In the genomic region with DNA sequence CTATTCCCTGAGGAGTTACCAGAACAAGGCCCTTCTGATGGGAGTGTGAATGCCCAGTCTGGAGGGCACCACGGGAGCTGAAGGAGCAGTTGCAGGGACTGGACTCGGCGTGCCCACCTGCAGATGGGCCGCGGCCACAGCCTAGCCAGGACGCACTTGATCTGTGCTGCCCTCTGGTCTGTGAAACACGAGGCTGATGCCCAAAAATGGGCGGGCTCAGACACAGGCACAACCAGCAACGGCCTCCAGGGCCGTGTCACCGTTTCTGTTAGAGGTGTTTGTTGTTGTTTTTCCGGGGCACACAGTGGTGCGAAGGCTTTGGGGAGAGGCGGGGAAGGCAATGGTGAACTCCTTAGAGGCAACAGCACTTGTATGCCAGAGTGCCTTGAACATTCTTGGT, we compare ENCODE assay signal across 16 cellular contexts.
DNase-seq lines count a peak whose midpoint lies in the region; ATAC-seq, FAIRE-seq and TF ChIP-seq lines count a peak whose summit lies in the region.
"Had no signal": no experiment of that assay in that cellular context is flagged by ENCODE, and none has a peak within 500 bp of the region (broad histone marks: within the 10 kb centered on the region; RNA-seq: fewer than 3 reads in every experiment).

No MANE protein-coding gene starts in this region.

- H3K56ac ChIP-seq in IMR-90 (ENCODE audit: extremely low read depth, insufficient read depth, low read length): no peak overlapping the region

- H4K8ac ChIP-seq in IMR-90 (ENCODE audit: low read depth in 2 of 2, low read length in 2 of 2): no peak overlapping the region

- H3K27ac ChIP-seq in HEK293 (ENCODE audit: extremely low read depth, low read depth, low read length) (no peak overlapping the region), IMR-90 (ENCODE audit: insufficient read depth, low read length) (no peak overlapping the region), kidney (ENCODE audit: low read depth in 2 of 2, low read length in 2 of 2) (no peak overlapping the region), sigmoid colon (no peak overlapping the region)
- H3K27ac ChIP-seq: A549, C4-2B, GM23248 had no signal

- H3K4me3 ChIP-seq in HEK293 (ENCODE audit: low read depth, low read length): no peak overlapping the region
- no peak overlapping the region for H3K4me3 ChIP-seq in IMR-90 (ENCODE audit: insufficient read depth, low read depth, low read length)
- H3K4me3 ChIP-seq in kidney (ENCODE audit: low read length in 2 of 2): no peak overlapping the region
- no peak overlapping the region for H3K4me3 ChIP-seq in sigmoid colon
- H3K4me3 ChIP-seq: A549, GM12878, GM23248 had no signal

- H3K14ac ChIP-seq in IMR-90 (replicated peaks; ENCODE audit: low read depth, low read length): no peak overlapping the region

- no peak for TF ChIP-seq CTCF in HEK293 (tag by site-specific recombination; IDR thresholded peaks at IDR 0.05)
- TF ChIP-seq CTCF in IMR-90 (conservative IDR thresholded peaks at IDR 0.05; ENCODE audit: low read depth, low read length): no peak
- TF ChIP-seq CTCF in kidney (IDR thresholded peaks at IDR 0.05; ENCODE audit: borderline replicate concordance, extremely low read depth, insufficient read depth): no peak
- TF ChIP-seq CTCF in sigmoid colon (IDR thresholded peaks at IDR 0.05): no peak

- H3K4me2 ChIP-seq in IMR-90 (ENCODE audit: low read depth, low read length): no peak overlapping the region
- H3K4me2 ChIP-seq: A549 had no signal

- no peak overlapping the region for H2BK120ac ChIP-seq in IMR-90 (ENCODE audit: low read depth, low read length)

- H3K23ac ChIP-seq in IMR-90 (ENCODE audit: low read depth, low read length): no peak overlapping the region

- H3K4ac ChIP-seq in IMR-90 (ENCODE audit: low read depth, low read length): no peak overlapping the region

- WGBS in IMR-90 (ENCODE audit: extremely low coverage in 2 of 2, insufficient read length in 1 of 2), 2 experiments: 87% methylated on average over 8 of the region's 14 CpGs; no CpG with 5 or more reads in 1 of the 2 experiments
- WGBS in sigmoid colon, 2 donors: 86 to 89% methylated on average over 14 of the region's 14 CpGs

- no peak overlapping the region for H2BK5ac ChIP-seq in IMR-90 (ENCODE audit: low read depth, low read length, poor library complexity, severe bottlenecking)

- H4K20me1 ChIP-seq in IMR-90 (ENCODE audit: insufficient read depth, low read length): no peaks in the 10 kb centered on the region

- BruUV-seq in IMR-90 (replicated peaks; lab: Mats Ljungman, UMichigan): no TSS peak

- no peak overlapping the region for H4K91ac ChIP-seq in IMR-90 (ENCODE audit: insufficient read depth, low read depth, low read length)

- POLR2A ChIA-PET in HEK293 (lab: Yijun Ruan, JAX) (no interaction called here), IMR-90 (lab: Charles Lee; ENCODE audit: unreplicated experiment) (no interaction called here)

- no peak overlapping the region for H2AFZ ChIP-seq in IMR-90 (replicated peaks; ENCODE audit: low read length, poor library complexity)
- H2AFZ ChIP-seq: GM23248 had no signal

- in situ Hi-C loops in IMR-90 (cut with MboI; ENCODE audit: low sequenced_read_pairs): no loop called here

- no peak for TF ChIP-seq EP300 in sigmoid colon (IDR thresholded peaks at IDR 0.05)

- CTCF ChIA-PET in HEK293 (lab: Yijun Ruan, JAX): no interaction called here
- CTCF ChIA-PET in IMR-90 (lab: Yijun Ruan, JAX): no interaction called here

- no peak for FAIRE-seq in kidney (lab: Jason Lieb, UNC)
- FAIRE-seq: A549, GM12878, GM18507 had no signal

- no peak for ATAC-seq in IMR-90 (ENCODE audit: low read depth)
- ATAC-seq: A549, GM12878 had no signal

- H3K18ac ChIP-seq in IMR-90 (ENCODE audit: low read depth, low read length): no peak overlapping the region

- H3K9ac ChIP-seq in IMR-90 (ENCODE audit: low read depth, low read length) (no peak overlapping the region), kidney (ENCODE audit: low read length in 2 of 2) (no peak overlapping the region)
- H3K9ac ChIP-seq: GM23248 had no signal

- H2AK9ac ChIP-seq in IMR-90 (replicated peaks; ENCODE audit: low read depth, low read length, poor library complexity): peak overlapping the region; percentile 8

- DNase-seq in IMR-90: no peak
- DNase-seq in kidney: peak; percentile 48
- DNase-seq in sigmoid colon: peak; percentile 35
- DNase-seq in mesenteric fat pad (ENCODE audit: low spot score): no peak
- DNase-seq in NCI-H524 (lab: John Stamatoyannopoulos, UW): no peak
- DNase-seq in erythroblast (lab: John Stamatoyannopoulos, UW): no peak
- DNase-seq: BE2C; CD4-positive, alpha-beta memory T cell; DMS79; GM23248; H7 had no signal

- H3K9me1 ChIP-seq in IMR-90 (ENCODE audit: insufficient read depth, low read length): no peaks in the 10 kb centered on the region

- H3K79me1 ChIP-seq in IMR-90 (ENCODE audit: low read depth in 1 of 2, low read length in 2 of 2): no peaks in the 10 kb centered on the region

- no peaks in the 10 kb centered on the region for H3K27me3 ChIP-seq in IMR-90 (ENCODE audit: control insufficient read depth, insufficient read depth, low read length)
- no peaks in the 10 kb centered on the region for H3K27me3 ChIP-seq in sigmoid colon
- H3K27me3 ChIP-seq: BE2C had no signal

- no peaks in the 10 kb centered on the region for H3K4me1 ChIP-seq in HEK293 (ENCODE audit: control insufficient read depth, insufficient read depth, low read length)
- H3K4me1 ChIP-seq in IMR-90 (ENCODE audit: control insufficient read depth, insufficient read depth, low read length): no peaks in the 10 kb centered on the region
- H3K4me1 ChIP-seq in kidney (ENCODE audit: control insufficient read depth in 1 of 2, insufficient read depth in 1 of 2, low read depth in 1 of 2, low read length in 2 of 2): peaks cover 0 to 10% of the 10 kb centered on the region in 2 donors
- peaks cover 0 to 14% (median 8%) of the 10 kb centered on the region in 4 donors for H3K4me1 ChIP-seq in sigmoid colon
- H3K4me1 ChIP-seq: A549, BE2C had no signal

- H2AK5ac ChIP-seq in IMR-90 (ENCODE audit: low read depth, low read length): no peak overlapping the region

- no peak overlapping the region for H2BK15ac ChIP-seq in IMR-90 (ENCODE audit: low read depth, low read length)

- intact Hi-C loops in IMR-90 (cut with micrococcal nuclease): no loop called here
- intact Hi-C loops in kidney (cut with DNase I): no loop called here
- intact Hi-C loops in sigmoid colon (cut with DNase I): no loop called here

- no peak for TF ChIP-seq RAD21 in IMR-90 (IDR thresholded peaks at IDR 0.05; ENCODE audit: low read length)

- TF ChIP-seq POLR2A in IMR-90 (IDR thresholded peaks at IDR 0.05; ENCODE audit: low read depth, low read length): no peak
- no peak for TF ChIP-seq POLR2A in sigmoid colon (IDR thresholded peaks at IDR 0.05)
- no peak for TF ChIP-seq POLR2A in erythroblast (IDR thresholded peaks at IDR 0.05; ENCODE audit: low read length)

- H3K9me3 ChIP-seq in HEK293 (ENCODE audit: control insufficient read depth, insufficient read depth, low read depth, low read length) (no peaks in the 10 kb centered on the region), IMR-90 (ENCODE audit: control insufficient read depth, insufficient read depth, low read length) (peaks cover 35% of the 10 kb centered on the region), kidney (ENCODE audit: control insufficient read depth in 1 of 2, low read length in 2 of 2) (no peaks in the 10 kb centered on the region), sigmoid colon (no peaks in the 10 kb centered on the region)
- H3K9me3 ChIP-seq: A549, BE2C had no signal

- no peak overlapping the region for H2BK20ac ChIP-seq in IMR-90 (ENCODE audit: low read depth, low read length)

- H3K36me3 ChIP-seq in HEK293 (ENCODE audit: control insufficient read depth in 2 of 2, insufficient read depth in 1 of 2, low read length in 2 of 2) (no peaks in the 10 kb centered on the region), IMR-90 (ENCODE audit: control insufficient read depth, insufficient read depth, low read length) (no peaks in the 10 kb centered on the region), kidney (ENCODE audit: control insufficient read depth in 1 of 2, insufficient read depth in 2 of 2, low read length in 2 of 2) (no peaks in the 10 kb centered on the region), sigmoid colon (no peaks in the 10 kb centered on the region)
- H3K36me3 ChIP-seq: BE2C had no signal

- no peak overlapping the region for H4K5ac ChIP-seq in IMR-90 (ENCODE audit: low read depth, low read length)

- dilution Hi-C loops in IMR-90 (cut with HindIII; ENCODE audit: low sequenced_read_pairs, unreplicated experiment): no loop called here

TF ChIP-seq in HEK293, 187 proteins besides CTCF, POLR2A, EP300 and RAD21:
- TF ChIP-seq KLF9 (tag by site-specific recombination; IDR thresholded peaks at IDR 0.05; ENCODE audit: low read depth) (no peak), ZBTB8A (tag by site-specific recombination; IDR thresholded peaks at IDR 0.05) (peak; percentile 59), REPIN1 (tag by site-specific recombination; IDR thresholded peaks at IDR 0.05; ENCODE audit: low read depth) (no peak), ZFHX2 (tag by site-specific recombination; conservative IDR thresholded peaks at IDR 0.05) (no peak)
- TF ChIP-seq, protein P1, sequence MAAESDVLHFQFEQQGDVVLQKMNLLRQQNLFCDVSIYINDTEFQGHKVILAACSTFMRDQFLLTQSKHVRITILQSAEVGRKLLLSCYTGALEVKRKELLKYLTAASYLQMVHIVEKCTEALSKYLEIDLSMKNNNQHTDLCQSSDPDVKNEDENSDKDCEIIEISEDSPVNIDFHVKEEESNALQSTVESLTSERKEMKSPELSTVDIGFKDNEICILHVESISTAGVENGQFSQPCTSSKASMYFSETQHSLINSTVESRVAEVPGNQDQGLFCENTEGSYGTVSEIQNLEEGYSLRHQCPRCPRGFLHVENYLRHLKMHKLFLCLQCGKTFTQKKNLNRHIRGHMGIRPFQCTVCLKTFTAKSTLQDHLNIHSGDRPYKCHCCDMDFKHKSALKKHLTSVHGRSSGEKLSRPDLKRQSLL (tag by site-specific recombination; IDR thresholded peaks at IDR 0.05): no peak

TF ChIP-seq in IMR-90, 13 proteins besides CTCF, POLR2A, EP300 and RAD21:
- no peak for TF ChIP-seq SMC3 (IDR thresholded peaks at IDR 0.05; ENCODE audit: low read depth, low read length)
- TF ChIP-seq, protein P2, sequence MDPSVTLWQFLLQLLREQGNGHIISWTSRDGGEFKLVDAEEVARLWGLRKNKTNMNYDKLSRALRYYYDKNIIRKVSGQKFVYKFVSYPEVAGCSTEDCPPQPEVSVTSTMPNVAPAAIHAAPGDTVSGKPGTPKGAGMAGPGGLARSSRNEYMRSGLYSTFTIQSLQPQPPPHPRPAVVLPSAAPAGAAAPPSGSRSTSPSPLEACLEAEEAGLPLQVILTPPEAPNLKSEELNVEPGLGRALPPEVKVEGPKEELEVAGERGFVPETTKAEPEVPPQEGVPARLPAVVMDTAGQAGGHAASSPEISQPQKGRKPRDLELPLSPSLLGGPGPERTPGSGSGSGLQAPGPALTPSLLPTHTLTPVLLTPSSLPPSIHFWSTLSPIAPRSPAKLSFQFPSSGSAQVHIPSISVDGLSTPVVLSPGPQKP (IDR thresholded peaks at IDR 0.05; ENCODE audit: borderline replicate concordance, low read depth, low read length): no peak
TF ChIP-seq in IMR-90: peak in this region for 0.

Comparison
In these comparisons a context has a peak if more than half of its experiments do, and no peak if none do; other contexts are left out.
1. DNase-seq: peak in kidney (single experiment) and sigmoid colon (single experiment); none in IMR-90 (single experiment), mesenteric fat pad (single experiment), NCI-H524 (0 of 2) and erythroblast (0 of 2).